In genomic region chr6:11824986-11825385, GRCh38 we compare ENCODE assay signal across 12 cellular contexts. TPM values are rescaled to one million over a fixed set of nuclear protein-coding genes. Genes with fewer than 3 reads are reported as not detected.
DNase-seq lines count a peak whose midpoint lies in the region; ATAC-seq, FAIRE-seq and TF ChIP-seq lines count a peak whose summit lies in the region.
"Had no signal": no experiment of that assay in that cellular context is flagged by ENCODE, and none has a peak within 500 bp of the region (broad histone marks: within the 10 kb centered on the region; RNA-seq: fewer than 3 reads in every experiment).

No MANE protein-coding gene starts in this region.

- DNase-seq in AG08396 (ENCODE audit: low spot score), result peak; percentile 25
- peak; percentile 43 to 46 for DNase-seq in activated T-cell treated with anti-CD3 and anti-CD28 coated beads, Interleukin-2, amount 50 U/mL, for 72 hours
- no peak for DNase-seq in effector memory CD4-positive, alpha-beta T cell
- no peak for DNase-seq in CD8-positive, alpha-beta T cell
- no peak for DNase-seq in esophagus muscularis mucosa (ENCODE audit: extremely low spot score)
- no peak for DNase-seq in urothelium cell line (ENCODE audit: low spot score)
- DNase-seq: left cardiac atrium had no signal

- H3K4me1 ChIP-seq in effector memory CD4-positive, alpha-beta T cell (ENCODE audit: control insufficient read depth, insufficient read depth, low read length, poor library complexity, severe bottlenecking), result no peaks in the 10 kb centered on the region
- no peaks in the 10 kb centered on the region for H3K4me1 ChIP-seq in CD8-positive, alpha-beta T cell (ENCODE audit: insufficient read depth, low read length)
- H3K4me1 ChIP-seq in esophagus muscularis mucosa, result no peaks in the 10 kb centered on the region

- peaks cover 7% of the 10 kb centered on the region for H3K27me3 Mint-ChIP-seq in activated T-cell treated with anti-CD3 and anti-CD28 coated beads, Interleukin-2, amount 50 U/mL, for 72 hours (ENCODE audit: low read depth)
- peaks cover 2% of the 10 kb centered on the region for H3K27me3 Mint-ChIP-seq in CD8-positive, alpha-beta T cell (ENCODE audit: low read depth)

- H3K27ac Mint-ChIP-seq in activated T-cell treated with anti-CD3 and anti-CD28 coated beads, Interleukin-2, amount 50 U/mL, for 72 hours, result peak overlapping the region; percentile 93
- no peak overlapping the region for H3K27ac Mint-ChIP-seq in CD8-positive, alpha-beta T cell
- H3K27ac Mint-ChIP-seq: brain; CD4-positive, CD25-positive, alpha-beta regulatory T cell had no signal

- ATAC-seq in GM18873 (IDR thresholded peaks at IDR 0.05; ENCODE audit: low FRiP score, unreplicated experiment) (peak; percentile 74), HG02885 (IDR thresholded peaks at IDR 0.05; ENCODE audit: poor library complexity, unreplicated experiment) (peak; percentile 64)
- ATAC-seq in activated T-cell treated with anti-CD3 and anti-CD28 coated beads, Interleukin-2, amount 50 U/mL, for 72 hours (replicated peaks in 1 of 2), result peak; percentile 95 to 97
- no peak for ATAC-seq in CD8-positive, alpha-beta T cell
- ATAC-seq: left cardiac atrium had no signal

- peaks cover 4% of the 10 kb centered on the region for H3K27me3 ChIP-seq in effector memory CD4-positive, alpha-beta T cell (replicated peaks; ENCODE audit: control insufficient read depth, insufficient read depth, low read length, poor library complexity, severe bottlenecking)
- H3K27me3 ChIP-seq in CD8-positive, alpha-beta T cell (ENCODE audit: insufficient read depth, low read length), result no peaks in the 10 kb centered on the region
- no peaks in the 10 kb centered on the region for H3K27me3 ChIP-seq in esophagus muscularis mucosa

- FAIRE-seq in urothelium cell line (lab: Jason Lieb, UNC), result no peak

- H3K27ac ChIP-seq in effector memory CD4-positive, alpha-beta T cell (ENCODE audit: insufficient read depth, low read length, poor library complexity, severe bottlenecking), result no peak overlapping the region
- no peak overlapping the region for H3K27ac ChIP-seq in CD8-positive, alpha-beta T cell (ENCODE audit: low read depth, low read length)
- no peak overlapping the region for H3K27ac ChIP-seq in esophagus muscularis mucosa (replicated peaks in 1 of 4)

- H3K36me3 Mint-ChIP-seq in activated T-cell treated with anti-CD3 and anti-CD28 coated beads, Interleukin-2, amount 50 U/mL, for 72 hours (ENCODE audit: insufficient read depth in 2 of 2), result no peaks in the 10 kb centered on the region
- H3K36me3 Mint-ChIP-seq in CD8-positive, alpha-beta T cell, result no peaks in the 10 kb centered on the region
- H3K36me3 Mint-ChIP-seq: brain; CD4-positive, CD25-positive, alpha-beta regulatory T cell had no signal

- POLR2A ChIA-PET in CD8-positive, alpha-beta T cell (lab: Charles Lee), result no interaction called here

- H3K4me3 Mint-ChIP-seq in activated T-cell treated with anti-CD3 and anti-CD28 coated beads, Interleukin-2, amount 50 U/mL, for 72 hours, result peak overlapping the region; percentile 60 to 69
- H3K4me3 Mint-ChIP-seq in CD8-positive, alpha-beta T cell, result no peak overlapping the region
- H3K4me3 Mint-ChIP-seq: CD4-positive, CD25-positive, alpha-beta regulatory T cell had no signal

- TF ChIP-seq POLR2A in esophagus muscularis mucosa (IDR thresholded peaks at IDR 0.05; ENCODE audit: low read depth), result no peak

- no peaks in the 10 kb centered on the region for H3K36me3 ChIP-seq in effector memory CD4-positive, alpha-beta T cell (ENCODE audit: control insufficient read depth, insufficient read depth, low read length)
- no peaks in the 10 kb centered on the region for H3K36me3 ChIP-seq in CD8-positive, alpha-beta T cell (ENCODE audit: insufficient read depth, low read length)
- H3K36me3 ChIP-seq in esophagus muscularis mucosa, result no peaks in the 10 kb centered on the region

- CTCF ChIA-PET in CD8-positive, alpha-beta T cell (lab: Charles Lee), result interaction anchor here (0.8 to 1.6 kb wide), 2 partner anchors 11 to 14 kb away, joined by 3 to 4 read pairs; no protein-coding TSS in a partner anchor

- H3K4me3 ChIP-seq in effector memory CD4-positive, alpha-beta T cell (ENCODE audit: insufficient read depth, low read depth, low read length, poor library complexity, severe bottlenecking), result no peak overlapping the region
- no peak overlapping the region for H3K4me3 ChIP-seq in CD8-positive, alpha-beta T cell (ENCODE audit: low read depth, low read length)
- H3K4me3 ChIP-seq in esophagus muscularis mucosa, result no peak overlapping the region

- TF ChIP-seq EP300 in esophagus muscularis mucosa (IDR thresholded peaks at IDR 0.05), result no peak

- no peak for TF ChIP-seq CTCF in CD8-positive, alpha-beta T cell (IDR thresholded peaks at IDR 0.05)
- no peak for TF ChIP-seq CTCF in esophagus muscularis mucosa (IDR thresholded peaks at IDR 0.05)

- intact Hi-C loops in CD8-positive, alpha-beta T cell (cut with DNase I, micrococcal nuclease), result loop anchor here (5.0 to 10.0 kb wide), 5 partner anchors 123 to 470 kb away; partner anchors contain the start of gene EDN1 (in 1 of the 2)
- intact Hi-C loops in esophagus muscularis mucosa (cut with DNase I), result no loop called here

- H3K9me3 Mint-ChIP-seq in activated T-cell treated with anti-CD3 and anti-CD28 coated beads, Interleukin-2, amount 50 U/mL, for 72 hours, result no peaks in the 10 kb centered on the region
- no peaks in the 10 kb centered on the region for H3K9me3 Mint-ChIP-seq in CD8-positive, alpha-beta T cell
- H3K9me3 Mint-ChIP-seq: CD4-positive, CD25-positive, alpha-beta regulatory T cell had no signal

- 72% methylated on average over 4 of the region's 4 CpGs for WGBS in esophagus muscularis mucosa

- H3K9me3 ChIP-seq in effector memory CD4-positive, alpha-beta T cell (ENCODE audit: control insufficient read depth, low read length), result no peaks in the 10 kb centered on the region
- no peaks in the 10 kb centered on the region for H3K9me3 ChIP-seq in CD8-positive, alpha-beta T cell (ENCODE audit: low read length)
- H3K9me3 ChIP-seq in esophagus muscularis mucosa, result no peaks in the 10 kb centered on the region

- peaks cover 27% of the 10 kb centered on the region for H3K4me1 Mint-ChIP-seq in activated T-cell treated with anti-CD3 and anti-CD28 coated beads, Interleukin-2, amount 50 U/mL, for 72 hours (ENCODE audit: low read depth)
- peaks cover 3% of the 10 kb centered on the region for H3K4me1 Mint-ChIP-seq in CD8-positive, alpha-beta T cell (ENCODE audit: low read depth)

RNA-seq across cellular contexts. Expression of gene ADTRP, which starts 46.4 kb away (rescaled TPM):
- 10 to 100 TPM; 62.4 to 71.6 TPM for total RNA-seq in activated T-cell treated with anti-CD3 and anti-CD28 coated beads, Interleukin-2, amount 50 U/mL, for 72 hours
- total RNA-seq in CD8-positive, alpha-beta T cell, result 1 to 10 TPM; 4.4 to 5.0 TPM
- under 1 TPM in 2 of 4 donors, not detected in 2; 0.66 to 0.92 TPM for total RNA-seq in esophagus muscularis mucosa
- total RNA-seq: SK-MEL-5 had no signal

Comparison
In these comparisons a context has a peak if more than half of its experiments do, and no peak if none do; other contexts are left out.
1. DNase-seq: peak in AG08396 (single experiment) and activated T-cell treated with anti-CD3 and anti-CD28 coated beads, Interleukin-2, amount 50 U/mL, for 72 hours (2 of 2); none in effector memory CD4-positive, alpha-beta T cell (0 of 3), CD8-positive, alpha-beta T cell (0 of 7), esophagus muscularis mucosa (single experiment) and urothelium cell line (single experiment).
2. RNA of gene ADTRP, which starts 46.4 kb away (total RNA-seq): 62.4 to 71.6 TPM in activated T-cell treated with anti-CD3 and anti-CD28 coated beads, Interleukin-2, amount 50 U/mL, for 72 hours; 4.4 to 5.0 TPM in CD8-positive, alpha-beta T cell and 0.66 to 0.92 TPM in esophagus muscularis mucosa; every median in the first group is over 10 times any median in the second.